In the genomic region with DNA sequence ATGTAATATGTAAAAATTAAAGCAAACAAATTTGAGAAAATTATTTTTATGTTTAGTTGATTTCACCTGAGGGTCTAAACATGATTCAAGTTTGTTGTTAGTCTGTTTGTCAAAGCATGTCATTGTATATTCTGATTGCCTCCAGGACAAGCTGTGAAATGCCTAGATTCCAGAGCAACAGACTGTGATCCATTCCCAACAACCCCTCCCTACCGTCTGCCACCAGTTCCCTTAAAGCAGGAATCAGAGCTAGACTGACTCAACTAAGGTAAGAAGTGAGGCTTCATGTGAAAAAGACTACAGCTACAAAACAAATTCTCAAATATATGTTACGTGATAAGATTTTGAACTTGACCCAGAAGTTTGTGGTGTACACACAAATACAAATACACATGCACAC, we compare ENCODE assay signal across 24 cellular contexts.
"Had no signal": no experiment of that assay in that cellular context is flagged by ENCODE, and none has a peak within 500 bp of the region (broad histone marks: within the 10 kb centered on the region; RNA-seq: fewer than 3 reads in every experiment).

No MANE protein-coding gene starts in this region.

- H3K9me3 ChIP-seq: left ventricle myocardium inferior, lower lobe of right lung, psoas muscle, right lobe of liver, spleen, testis, tibial nerve, upper lobe of right lung, vagina had no signal

- H3K4me3 ChIP-seq: left ventricle myocardium inferior, lower lobe of right lung, psoas muscle, right lobe of liver, spleen, testis, tibial nerve, upper lobe of right lung, vagina had no signal

- H3K27ac ChIP-seq: foreskin keratinocyte, left ventricle myocardium inferior, lower lobe of right lung, parathyroid adenoma, psoas muscle, right lobe of liver, spleen, testis, tibial nerve, upper lobe of right lung, vagina had no signal

- DNase-seq: effector memory CD8-positive, alpha-beta T cell; erythroblast; head of caudate nucleus; hypothalamus; immature natural killer cell; kidney; left cardiac atrium; left ventricle myocardium inferior; lower lobe of right lung; midbrain; occipital lobe; psoas muscle; retina; right lobe of liver; spleen; stimulated activated CD4-positive, alpha-beta T cell treated with anti-CD3 and anti-CD28 coated beads, Interleukin-15, amount 100 ng/mL, for 24 hours; stimulated activated CD4-positive, alpha-beta T cell treated with anti-CD3 and anti-CD28 coated beads, Interleukin-1b, Interleukin-23, amount 100 ng/mL, for 48 hours; stimulated activated CD4-positive, alpha-beta T cell treated with anti-CD3 and anti-CD28 coated beads, Interleukin-4, amount 100 ng/mL, for 24 hours; testis; upper lobe of right lung had no signal

- H3K36me3 ChIP-seq: left ventricle myocardium inferior, lower lobe of right lung, right lobe of liver, spleen, tibial nerve, upper lobe of right lung, vagina had no signal

- H3K4me1 ChIP-seq: foreskin keratinocyte, left ventricle myocardium inferior, lower lobe of right lung, parathyroid adenoma, psoas muscle, right lobe of liver, spleen, testis, tibial nerve, upper lobe of right lung, vagina had no signal

- H3K27me3 ChIP-seq: foreskin keratinocyte, right lobe of liver, spleen, testis, tibial nerve, upper lobe of right lung, vagina had no signal
